Comparison of ENCODE assay signal across 15 cellular contexts in the genomic region with DNA sequence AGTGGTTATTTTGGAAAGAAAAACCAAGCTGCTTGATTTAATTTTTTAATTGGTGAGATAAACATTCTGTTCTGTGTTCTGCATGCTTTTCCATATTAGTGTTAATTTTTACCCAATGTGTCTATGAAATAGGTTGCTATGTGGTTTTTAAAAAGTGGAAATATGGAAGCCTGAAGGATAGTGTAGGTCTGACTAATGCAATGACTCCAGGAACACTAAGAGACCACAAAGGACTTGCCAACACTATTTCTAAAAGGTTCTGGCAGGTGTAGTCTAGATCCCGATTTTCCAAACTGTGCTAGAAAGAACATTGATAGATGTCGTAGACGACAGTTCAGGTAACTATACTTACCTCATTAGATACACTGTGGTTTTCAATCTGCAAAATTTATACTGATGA.
DNase-seq lines count a peak whose midpoint lies in the region; ATAC-seq and TF ChIP-seq lines count a peak whose summit lies in the region.
"Had no signal": no experiment of that assay in that cellular context is flagged by ENCODE, and none has a peak within 500 bp of the region (broad histone marks: within the 10 kb centered on the region; RNA-seq: fewer than 3 reads in every experiment).

No MANE protein-coding gene starts in this region.

- H3K79me2 ChIP-seq in mesendoderm (ENCODE audit: control insufficient read depth, insufficient read depth, low read length) = no peaks in the 10 kb centered on the region

- H3K27ac ChIP-seq in mesendoderm (ENCODE audit: low read depth, low read length) = peak overlapping the region; percentile 23
- H3K27ac ChIP-seq in heart left ventricle = no peak overlapping the region

- no peak overlapping the region for H2AK5ac ChIP-seq in mesendoderm (ENCODE audit: low read length)

- no peak overlapping the region for H3K4ac ChIP-seq in mesendoderm (ENCODE audit: low read depth, low read length)

- no peaks in the 10 kb centered on the region for H3K27me3 ChIP-seq in mesendoderm (ENCODE audit: insufficient read depth, low read length, poor library complexity)
- no peaks in the 10 kb centered on the region for H3K27me3 ChIP-seq in heart left ventricle
- H3K27me3 ChIP-seq: BE2C had no signal

- no peak for ATAC-seq in heart left ventricle
- ATAC-seq in stimulated activated naive CD8-positive, alpha-beta T cell treated with anti-CD3 and anti-CD28 coated beads, Interleukin-15, amount 100 ng/mL, for 72 hours = no peak

- no peak overlapping the region for H2BK120ac ChIP-seq in mesendoderm (ENCODE audit: low read depth, low read length)

- peaks cover 7% of the 10 kb centered on the region in 2 donors for H3K9me3 Mint-ChIP-seq in stimulated activated naive CD8-positive, alpha-beta T cell treated with anti-CD3 and anti-CD28 coated beads, Interleukin-15, amount 100 ng/mL, for 72 hours
- H3K9me3 Mint-ChIP-seq: H9 had no signal

- TF ChIP-seq POLR2A in heart left ventricle (IDR thresholded peaks at IDR 0.05) = no peak

- no peak for TF ChIP-seq CTCF in heart left ventricle (IDR thresholded peaks at IDR 0.05)

- H3K18ac ChIP-seq in mesendoderm (ENCODE audit: low read length) = no peak overlapping the region

- no CpG with 5 or more reads among the region's 3 CpGs for WGBS in mesendoderm (ENCODE audit: extremely low coverage, insufficient coverage, low lambda C conversion rate)
- WGBS in heart left ventricle, 4 donors = 79 to 91% (median 88%) methylated on average over 3 of the region's 3 CpGs

- no peaks in the 10 kb centered on the region for H3K9me3 ChIP-seq in heart left ventricle
- H3K9me3 ChIP-seq: BE2C, Caco-2 had no signal

- H3K4me3 Mint-ChIP-seq in stimulated activated naive CD8-positive, alpha-beta T cell treated with anti-CD3 and anti-CD28 coated beads, Interleukin-15, amount 100 ng/mL, for 72 hours = no peak overlapping the region
- H3K4me3 Mint-ChIP-seq: CD8-positive, alpha-beta memory T cell; H9 had no signal

- H3K27ac Mint-ChIP-seq in stimulated activated naive CD8-positive, alpha-beta T cell treated with anti-CD3 and anti-CD28 coated beads, Interleukin-15, amount 100 ng/mL, for 72 hours = no peak overlapping the region
- H3K27ac Mint-ChIP-seq: CD4-positive, CD25-positive, alpha-beta regulatory T cell; CD8-positive, alpha-beta memory T cell had no signal

- intact Hi-C loops in heart left ventricle (cut with DNase I) = no loop called here

- H3K79me1 ChIP-seq in mesendoderm (ENCODE audit: low read length) = no peaks in the 10 kb centered on the region

- H3K27me3 Mint-ChIP-seq in stimulated activated naive CD8-positive, alpha-beta T cell treated with anti-CD3 and anti-CD28 coated beads, Interleukin-15, amount 100 ng/mL, for 72 hours = no peaks in the 10 kb centered on the region
- H3K27me3 Mint-ChIP-seq: CD4-positive, CD25-positive, alpha-beta regulatory T cell; CD8-positive, alpha-beta memory T cell had no signal

- H3K36me3 ChIP-seq in mesendoderm (ENCODE audit: control insufficient read depth, insufficient read depth, low read length) (no peaks in the 10 kb centered on the region), heart left ventricle (no peaks in the 10 kb centered on the region)
- H3K36me3 ChIP-seq: BE2C had no signal

- no peak overlapping the region for H3K9ac ChIP-seq in mesendoderm (ENCODE audit: low read length)

- no peak overlapping the region for H2BK5ac ChIP-seq in mesendoderm (ENCODE audit: low read length)

- no peak overlapping the region for H4K8ac ChIP-seq in mesendoderm (ENCODE audit: low read depth, low read length)

- no peak overlapping the region for H3K56ac ChIP-seq in mesendoderm (ENCODE audit: low read length)

- H2BK15ac ChIP-seq in mesendoderm (replicated peaks; ENCODE audit: low read depth) = no peak overlapping the region

- H3K4me3 ChIP-seq in mesendoderm (ENCODE audit: low read length) (no peak overlapping the region), heart left ventricle (no peak overlapping the region)

- H3K4me1 Mint-ChIP-seq in stimulated activated naive CD8-positive, alpha-beta T cell treated with anti-CD3 and anti-CD28 coated beads, Interleukin-15, amount 100 ng/mL, for 72 hours = no peaks in the 10 kb centered on the region
- H3K4me1 Mint-ChIP-seq: CD4-positive, CD25-positive, alpha-beta regulatory T cell; CD8-positive, alpha-beta memory T cell had no signal

- DNase-seq in ELR (ENCODE audit: low read depth) (peak; percentile 59), HCEC 1CT (peak; percentile 46), M059J (ENCODE audit: low read depth) (peak; percentile 53), mesendoderm (no peak), heart left ventricle (no peak)
- DNase-seq in stimulated activated CD4-positive, alpha-beta T cell treated with anti-CD3 and anti-CD28 coated beads, Interleukin-2, amount 100 ng/mL, for 48 hours = no peak
- no peak for DNase-seq in stimulated activated naive CD8-positive, alpha-beta T cell treated with anti-CD3 and anti-CD28 coated beads, Interleukin-15, amount 100 ng/mL, for 72 hours
- DNase-seq: BE2C; C1 segment of cervical spinal cord; Caco-2; CD4-positive, CD25-positive, alpha-beta regulatory T cell; CD8-positive, alpha-beta memory T cell; GDM1; GOT3 had no signal

- no peak overlapping the region for H3K4me2 ChIP-seq in mesendoderm (ENCODE audit: low read length)

- H3K23ac ChIP-seq in mesendoderm (ENCODE audit: low read length) = no peak overlapping the region

- H3K4me1 ChIP-seq in mesendoderm (ENCODE audit: control insufficient read depth, low read depth, low read length) (peaks cover 2% of the 10 kb centered on the region), heart left ventricle (no peaks in the 10 kb centered on the region)
- H3K4me1 ChIP-seq: BE2C, Caco-2 had no signal

- H4K5ac ChIP-seq in mesendoderm (ENCODE audit: low read length) = no peak overlapping the region

Comparison
In these comparisons a context has a peak if more than half of its experiments do, and no peak if none do; other contexts are left out.
1. DNase-seq: peak in ELR (single experiment), HCEC 1CT (single experiment) and M059J (single experiment); none in mesendoderm (single experiment), heart left ventricle (0 of 5), stimulated activated CD4-positive, alpha-beta T cell treated with anti-CD3 and anti-CD28 coated beads, Interleukin-2, amount 100 ng/mL, for 48 hours (0 of 2) and stimulated activated naive CD8-positive, alpha-beta T cell treated with anti-CD3 and anti-CD28 coated beads, Interleukin-15, amount 100 ng/mL, for 72 hours (0 of 2).